In the genomic region with DNA sequence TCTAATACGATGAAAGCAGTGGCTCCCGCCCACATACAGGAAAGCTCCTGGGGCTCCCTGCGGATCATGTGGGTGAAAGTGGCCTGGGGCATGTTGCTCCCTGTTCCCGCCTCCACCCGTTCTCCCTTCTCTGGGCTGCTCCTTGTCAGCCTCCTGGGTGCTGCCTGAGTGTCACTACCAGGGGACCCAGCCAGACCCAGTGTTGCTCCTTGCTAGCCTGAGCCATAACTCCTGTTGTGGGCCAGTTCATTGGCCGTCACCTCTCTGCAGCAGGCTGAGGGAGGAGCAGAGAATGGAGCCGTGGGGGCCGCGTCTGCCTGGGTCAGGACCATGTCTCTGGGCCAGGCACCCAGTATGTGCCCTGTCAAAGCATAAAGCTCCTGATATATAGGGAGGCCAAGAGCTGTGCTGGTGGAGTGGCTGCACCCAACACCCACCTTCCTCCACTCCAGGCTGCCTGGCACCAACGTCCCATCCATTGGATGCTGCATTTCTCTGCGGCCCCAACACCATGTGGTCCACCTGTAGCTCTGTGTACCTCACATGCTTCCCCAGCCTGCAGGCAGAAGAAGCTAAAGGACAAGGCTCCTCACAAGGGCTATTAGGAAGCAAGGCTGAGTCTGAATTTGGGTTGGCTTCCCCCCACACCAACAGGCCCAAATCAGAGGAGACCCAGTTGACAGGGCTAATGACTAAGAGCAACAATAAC, we compare ENCODE assay signal across 9 cellular contexts. TPM values are rescaled to one million over a fixed set of nuclear protein-coding genes. Genes with fewer than 3 reads are reported as not detected.
DNase-seq lines count a peak whose midpoint lies in the region; ATAC-seq and TF ChIP-seq lines count a peak whose summit lies in the region.
"Had no signal": no experiment of that assay in that cellular context is flagged by ENCODE, and none has a peak within 500 bp of the region (broad histone marks: within the 10 kb centered on the region; RNA-seq: fewer than 3 reads in every experiment).

No MANE protein-coding gene starts in this region.

- H3K4me3 Mint-ChIP-seq in activated B cell treated with CpG ODN at 0.5 μM for 24 hours = peak overlapping the region; percentile 32

- no peaks in the 10 kb centered on the region for H3K9me3 Mint-ChIP-seq in activated B cell treated with CpG ODN at 0.5 μM for 24 hours

- H3K4me3 ChIP-seq in heart right ventricle (peak overlapping the region in 5 of 10 donors; percentile 21 to 36 (median 32)), smooth muscle cell (no peak overlapping the region), GM23248 (no peak overlapping the region)

- H3F3A ChIP-seq in smooth muscle cell (ENCODE audit: low read depth) = peaks cover 5% of the 10 kb centered on the region
- H3F3A ChIP-seq in GM23248 (ENCODE audit: insufficient read depth) = peaks cover 5% of the 10 kb centered on the region; the same call in 1 of the 2 replicates

- WGBS in heart right ventricle, 2 donors = 41 to 47% methylated on average over 11 of the region's 11 CpGs
- WGBS in smooth muscle cell (ENCODE audit: low lambda C conversion rate) = 75% methylated on average over 11 of the region's 11 CpGs
- 79 to 87% methylated on average over 11 of the region's 11 CpGs for WGBS in GM23248 (ENCODE audit: low coverage in 1 of 2, low lambda C conversion rate in 2 of 2, missing lambda C conversion rate in 2 of 2), 2 experiments

- H3K9me2 ChIP-seq in GM23248 (ENCODE audit: insufficient read depth) = no peaks in the 10 kb centered on the region

- no peak overlapping the region for H2AFZ ChIP-seq in smooth muscle cell (ENCODE audit: low read depth)
- no peak overlapping the region for H2AFZ ChIP-seq in GM23248

- peaks cover 0 to 6% (median 3%) of the 10 kb centered on the region in 9 donors for H3K36me3 ChIP-seq in heart right ventricle
- no peaks in the 10 kb centered on the region for H3K36me3 ChIP-seq in smooth muscle cell (ENCODE audit: low read depth)
- H3K36me3 ChIP-seq in GM23248 (ENCODE audit: low read depth) = no peaks in the 10 kb centered on the region

- no peaks in the 10 kb centered on the region for H3K27me3 Mint-ChIP-seq in activated B cell treated with CpG ODN at 0.5 μM for 24 hours

- H4K20me1 ChIP-seq in smooth muscle cell (ENCODE audit: low read depth) = peaks cover 94% of the 10 kb centered on the region
- no peaks in the 10 kb centered on the region for H4K20me1 ChIP-seq in GM23248 (ENCODE audit: insufficient read depth)

- DNase-seq in activated B cell treated with CpG ODN at 0.5 μM for 24 hours (no peak), heart right ventricle (no peak), smooth muscle cell (lab: John Stamatoyannopoulos, UW; ENCODE audit: unreplicated experiment) (no peak), GM23248 (no peak), NCI-H2227 treated with DMSO at 0.1 percent for 48 hours (lab: John Stamatoyannopoulos, UW) (no peak)
- DNase-seq: Karpas-422 had no signal

- TF ChIP-seq CTCF in activated B cell treated with CpG ODN at 0.5 μM for 24 hours (IDR thresholded peaks at IDR 0.05) (no peak), heart right ventricle (IDR thresholded peaks at IDR 0.05) (no peak), smooth muscle cell (IDR thresholded peaks at IDR 0.05; ENCODE audit: borderline replicate concordance, insufficient read depth, poor library complexity, severe bottlenecking) (no peak)

- H3K4me1 Mint-ChIP-seq in activated B cell treated with CpG ODN at 0.5 μM for 24 hours = peaks cover 90% of the 10 kb centered on the region

- POLR2A ChIA-PET in activated B cell treated with CpG ODN at 0.5 μM for 24 hours (lab: Charles Lee) = interaction anchor here (0.6 to 2.6 kb wide), 10 partner anchors 10 to 152 kb away, joined by 3 to 15 read pairs (median 4); no protein-coding TSS in a partner anchor

- CTCF ChIA-PET in activated B cell treated with CpG ODN at 0.5 μM for 24 hours (lab: Charles Lee) = interaction anchor here (1.2 to 4.0 kb wide), 5 partner anchors 11 to 152 kb away, joined by 3 to 27 read pairs (median 10); no protein-coding TSS in a partner anchor

- H3K27ac ChIP-seq in heart right ventricle (peak overlapping the region; percentile 78 to 97 (median 92)), smooth muscle cell (ENCODE audit: low read depth) (no peak overlapping the region), GM23248 (no peak overlapping the region)

- in situ Hi-C loops in GM23248 (cut with MboI) = no loop called here

- H3K27ac Mint-ChIP-seq in activated B cell treated with CpG ODN at 0.5 μM for 24 hours = peak overlapping the region; percentile 82

- TF ChIP-seq POLR2A in GM19099 (IDR thresholded peaks at IDR 0.05; ENCODE audit: extremely low read depth, insufficient read length, low read depth) = peak; percentile 8

- H3K27me3 ChIP-seq in heart right ventricle (no peaks in the 10 kb centered on the region), smooth muscle cell (ENCODE audit: low read depth) (no peaks in the 10 kb centered on the region), GM23248 (replicated peaks; ENCODE audit: insufficient read depth) (no peaks in the 10 kb centered on the region)

- intact Hi-C loops in activated B cell treated with CpG ODN at 0.5 μM for 24 hours (cut with micrococcal nuclease) (loop anchor here (1.0 to 10.0 kb wide), 2 partner anchors 14 to 102 kb away; no protein-coding TSS in a partner anchor), heart right ventricle (cut with DNase I) (loop anchor here in 6 of 10 donors (2.0 to 10.0 kb wide), 5 partner anchors 30 to 120 kb away; a partner anchor contains a TSS)

- H3K9me3 ChIP-seq in heart right ventricle (peaks cover 0 to 5% (median 0%) of the 10 kb centered on the region in 11 donors), smooth muscle cell (replicated peaks; ENCODE audit: low read depth) (no peaks in the 10 kb centered on the region), GM23248 (ENCODE audit: low read depth) (no peaks in the 10 kb centered on the region)

- peak overlapping the region; percentile 76 for H3K4me2 ChIP-seq in smooth muscle cell
- no peak overlapping the region for H3K4me2 ChIP-seq in GM23248 (ENCODE audit: unreplicated experiment)

- peaks cover 46 to 100% (median 97%) of the 10 kb centered on the region in 9 donors for H3K4me1 ChIP-seq in heart right ventricle
- H3K4me1 ChIP-seq in smooth muscle cell (ENCODE audit: low read depth) = peaks cover 14% of the 10 kb centered on the region
- peaks cover 13% of the 10 kb centered on the region for H3K4me1 ChIP-seq in GM23248 (ENCODE audit: insufficient read depth)

- H3K9ac ChIP-seq in smooth muscle cell (ENCODE audit: low read depth) (no peak overlapping the region), GM23248 (no peak overlapping the region)

- peaks cover 21% of the 10 kb centered on the region for H3K36me3 Mint-ChIP-seq in activated B cell treated with CpG ODN at 0.5 μM for 24 hours (ENCODE audit: low read depth)

- H3K79me2 ChIP-seq in smooth muscle cell (ENCODE audit: low read depth) (peaks cover 98% of the 10 kb centered on the region), GM23248 (ENCODE audit: insufficient read depth) (peaks cover 99% of the 10 kb centered on the region)

- ATAC-seq in activated B cell treated with CpG ODN at 0.5 μM for 24 hours (ENCODE audit: low read depth) (no peak), heart right ventricle (peak in 7 of 8 donors; percentile 1 to 15 (median 3)), GM21825 (IDR thresholded peaks at IDR 0.05; ENCODE audit: unreplicated experiment) (no peak), GM19463 (IDR thresholded peaks at IDR 0.05; ENCODE audit: unreplicated experiment) (no peak)

RNA-seq across cellular contexts. Expression of a gene that starts 40.5 kb away (rescaled TPM):
- total RNA-seq in activated B cell treated with CpG ODN at 0.5 μM for 24 hours = 177 and 178 TPM in 2 replicates
- total RNA-seq in heart right ventricle = 100 to 1,000 TPM in 1 of 10 donors, 10 to 100 TPM in 9; 28.4 to 101 (median 49.4) TPM
- polyA plus RNA-seq in heart right ventricle = 10 to 100 TPM; 32.9 to 44.0 TPM
- total RNA-seq in smooth muscle cell = 74.2 and 77.4 TPM in 2 replicates
- 42.1 and 58.0 TPM in 2 replicates for polyA plus RNA-seq in smooth muscle cell
- total RNA-seq in GM23248 (2014; rRNA removed; shearing (Covaris generic)) = 27.8 and 38.9 TPM in 2 replicates
- polyA plus RNA-seq in GM23248 (2016; fragmentation: Nextera tagmentation; extraction: Ambion mirVana) = 8.0 and 9.1 TPM in 2 replicates

Comparison
In these comparisons a context has a peak if more than half of its experiments do, and no peak if none do; other contexts are left out.
1. ATAC-seq: peak in heart right ventricle (7 of 8); none in activated B cell treated with CpG ODN at 0.5 μM for 24 hours (single experiment), GM21825 (single experiment) and GM19463 (single experiment).
2. H3K27ac ChIP-seq: peak in heart right ventricle (10 of 10); none in smooth muscle cell (single experiment) and GM23248 (single experiment).